In the genomic region with DNA sequence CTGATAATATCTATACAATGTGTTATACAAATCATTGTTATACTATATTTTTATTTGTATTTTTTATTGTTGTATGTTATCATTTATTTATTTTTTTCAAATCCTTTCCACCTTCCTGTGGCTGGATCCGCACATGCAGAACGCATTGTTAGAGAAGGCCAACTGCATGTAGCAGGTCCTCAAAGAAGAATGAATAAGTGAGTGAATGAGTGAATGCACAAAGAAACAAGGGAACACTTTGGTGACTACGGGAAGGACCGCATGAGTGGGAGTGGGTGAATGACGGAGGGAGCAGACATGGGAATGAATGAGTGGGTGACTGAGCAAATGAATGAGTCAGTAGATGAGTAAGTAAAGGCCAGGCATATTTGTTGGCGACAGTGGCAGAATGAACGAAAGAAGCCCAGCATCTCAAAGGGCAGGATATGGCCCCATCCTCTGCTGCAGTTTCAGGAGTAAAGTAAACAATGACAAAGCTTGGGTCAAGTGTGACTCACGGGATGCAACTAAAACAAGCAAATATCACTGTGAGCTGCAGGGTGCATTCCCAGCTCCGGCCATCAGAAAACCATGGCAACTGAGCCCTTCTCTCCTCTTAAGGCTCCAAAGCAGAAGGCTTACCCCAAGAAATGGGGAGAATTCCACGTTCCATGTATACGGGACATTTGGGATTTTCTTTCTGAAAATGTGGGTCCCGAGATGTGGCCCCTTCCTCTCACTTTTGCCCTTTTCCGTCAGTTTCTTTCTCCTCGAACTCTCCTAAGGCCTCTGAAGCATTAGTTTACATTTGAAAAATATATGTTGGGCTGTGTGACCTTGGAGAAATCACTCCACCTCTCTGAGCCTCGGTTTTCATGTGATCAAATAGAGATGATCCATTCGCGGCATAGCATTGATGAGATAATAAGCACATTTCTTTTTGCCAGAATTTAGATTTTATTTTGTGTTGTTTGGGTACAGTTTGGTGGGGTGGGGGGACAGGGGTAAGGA, we compare ENCODE assay signal across 9 cellular contexts. TPM values are rescaled to one million over a fixed set of nuclear protein-coding genes. Genes with fewer than 3 reads are reported as not detected.
DNase-seq lines count a peak whose midpoint lies in the region; ATAC-seq, FAIRE-seq and TF ChIP-seq lines count a peak whose summit lies in the region.
"Had no signal": no experiment of that assay in that cellular context is flagged by ENCODE, and none has a peak within 500 bp of the region (broad histone marks: within the 10 kb centered on the region; RNA-seq: fewer than 3 reads in every experiment).

No MANE protein-coding gene starts in this region.

- H3K4me1 ChIP-seq in endothelial cell of umbilical vein (ENCODE audit: control insufficient read depth, extremely low read depth, insufficient read depth, low read length) (peaks cover 31% of the 10 kb centered on the region), gastrocnemius medialis (peaks cover 21 to 28% of the 10 kb centered on the region in 2 donors), transverse colon (no peaks in the 10 kb centered on the region)

- BruUV-seq in endothelial cell of umbilical vein (replicated peaks; lab: Mats Ljungman, UMichigan): TSS peak; percentile 65

- dilution Hi-C loops in endothelial cell of umbilical vein (cut with MboI; ENCODE audit: extremely low pct_ligation_motif_present, low sequenced_read_pairs): no loop called here

- intact Hi-C loops in endothelial cell of umbilical vein (cut with micrococcal nuclease): loop anchor here (1.0 to 10.0 kb wide), 4 partner anchors 25 to 809 kb away; partner anchors contain the start of genes KCNF1, LPIN1 and PDIA6
- intact Hi-C loops in gastrocnemius medialis (cut with DNase I; ENCODE audit: low total_unique reads): no loop called here
- intact Hi-C loops in transverse colon (cut with DNase I; ENCODE audit: low total_unique reads): no loop called here

- TF ChIP-seq POLR2A in endothelial cell of umbilical vein (IDR thresholded peaks at IDR 0.05; ENCODE audit: low read depth, low read length): no peak
- TF ChIP-seq POLR2A in gastrocnemius medialis (IDR thresholded peaks at IDR 0.05): no peak
- TF ChIP-seq POLR2A in transverse colon (IDR thresholded peaks at IDR 0.05): no peak

- CTCF ChIA-PET in endothelial cell of umbilical vein (lab: Charles Lee): interaction anchor here (0.7 to 1.0 kb wide), 6 partner anchors 12 to 247 kb away, joined by 3 to 8 read pairs (median 4); partner anchors contain the start of genes KCNF1 and NOL10

- H3K9me1 ChIP-seq in endothelial cell of umbilical vein (replicated peaks; ENCODE audit: control insufficient read depth, extremely low read depth, insufficient read depth, low read length): no peaks in the 10 kb centered on the region

- in situ Hi-C loops in gastrocnemius medialis (cut with MboI; ENCODE audit: low sequenced_read_pairs in 4 of 4) (no loop called here), transverse colon (cut with MboI; ENCODE audit: low pct_ligation_motif_present in 1 of 4, low pct_unique_long_range_greater_than_20kb in 1 of 4, low sequenced_read_pairs in 3 of 4) (no loop called here)

- no peak for TF ChIP-seq EP300 in transverse colon (IDR thresholded peaks at IDR 0.05; ENCODE audit: low read depth)

- no peak for ATAC-seq in GM19035 (IDR thresholded peaks at IDR 0.05; ENCODE audit: unreplicated experiment)
- no peak for ATAC-seq in gastrocnemius medialis
- ATAC-seq in GM18907 (IDR thresholded peaks at IDR 0.05; ENCODE audit: unreplicated experiment): no peak

- H4K20me1 ChIP-seq in endothelial cell of umbilical vein (replicated peaks; ENCODE audit: control insufficient read depth, extremely low read depth, insufficient read depth, low read length): no peaks in the 10 kb centered on the region

- peak overlapping the region; percentile 54 for H3K4me2 ChIP-seq in endothelial cell of umbilical vein (ENCODE audit: insufficient read depth, low read length)

- H3K9ac ChIP-seq in endothelial cell of umbilical vein (replicated peaks; ENCODE audit: extremely low read depth, insufficient read depth, low read length): peak overlapping the region; percentile 57

- H3K79me2 ChIP-seq in endothelial cell of umbilical vein (ENCODE audit: control insufficient read depth, insufficient read depth, low read length): no peaks in the 10 kb centered on the region

- TF ChIP-seq CTCF in endothelial cell of umbilical vein (IDR thresholded peaks at IDR 0.05; ENCODE audit: extremely low read depth in 1 of 2, insufficient read depth in 1 of 2, low read depth in 1 of 2, low read length in 2 of 2) (no peak), gastrocnemius medialis (IDR thresholded peaks at IDR 0.05 in 4 of 5, conservative IDR thresholded peaks at IDR 0.05 in 1 of 5) (no peak), transverse colon (IDR thresholded peaks at IDR 0.05) (no peak)

- DNase-seq in H4 (ENCODE audit: low spot score) (peak; percentile 93), NCI-H510A treated with DMSO at 0.1 percent for 48 hours (lab: John Stamatoyannopoulos, UW) (peak; percentile 78), endothelial cell of umbilical vein (ENCODE audit: low read depth, low spot score) (peak; percentile 96), non-pigmented ciliary epithelial cell (ENCODE audit: low read depth) (peak; percentile 97), gastrocnemius medialis (no peak), transverse colon (no peak)
- DNase-seq: NCI-H2227 treated with DMSO at 0.1 percent for 48 hours had no signal

- POLR2A ChIA-PET in endothelial cell of umbilical vein (lab: Charles Lee): interaction anchor here (0.6 kb wide), 1 partner anchor 218 kb away, joined by 5 read pairs; no protein-coding TSS in a partner anchor

- 65 to 75% methylated on average over 17 of the region's 17 CpGs for WGBS in transverse colon (ENCODE audit: low coverage in 1 of 2), 2 donors

- peak; percentile 99 for FAIRE-seq in endothelial cell of umbilical vein (lab: Jason Lieb, UNC)

- peak overlapping the region; percentile 88 for H3K27ac ChIP-seq in endothelial cell of umbilical vein (ENCODE audit: insufficient read depth, low read depth, low read length)
- no peak overlapping the region for H3K27ac ChIP-seq in gastrocnemius medialis
- H3K27ac ChIP-seq in transverse colon: peak overlapping the region in 1 of 4 donors; percentile 16

- H3K27me3 ChIP-seq in endothelial cell of umbilical vein (ENCODE audit: control insufficient read depth in 2 of 2, insufficient read depth in 2 of 2, low read length in 2 of 2) (peaks cover 0 to 2% of the 10 kb centered on the region in 2 experiments), gastrocnemius medialis (no peaks in the 10 kb centered on the region), transverse colon (no peaks in the 10 kb centered on the region)

- H3K9me3 ChIP-seq in endothelial cell of umbilical vein (replicated peaks; ENCODE audit: control insufficient read depth, insufficient read depth, low read length) (no peaks in the 10 kb centered on the region), gastrocnemius medialis (no peaks in the 10 kb centered on the region), transverse colon (peaks cover 4 to 12% of the 10 kb centered on the region in 2 donors)

- H3K36me3 ChIP-seq in endothelial cell of umbilical vein (ENCODE audit: control insufficient read depth in 2 of 2, extremely low read depth in 1 of 2, insufficient read depth in 2 of 2, low read length in 2 of 2) (no peaks in the 10 kb centered on the region), gastrocnemius medialis (no peaks in the 10 kb centered on the region), transverse colon (no peaks in the 10 kb centered on the region)

- no peak overlapping the region for H2AFZ ChIP-seq in endothelial cell of umbilical vein (ENCODE audit: low read depth, low read length)

- H3K4me3 ChIP-seq in endothelial cell of umbilical vein (replicated peaks in 1 of 3; ENCODE audit: insufficient read depth in 1 of 3, low read depth in 1 of 3, low read length in 3 of 3): no peak overlapping the region
- no peak overlapping the region for H3K4me3 ChIP-seq in gastrocnemius medialis
- H3K4me3 ChIP-seq in transverse colon: no peak overlapping the region

TF ChIP-seq in endothelial cell of umbilical vein, 7 proteins besides CTCF, POLR2A, EP300 and RAD21:
- TF ChIP-seq FOS (IDR thresholded peaks at IDR 0.05; ENCODE audit: borderline replicate concordance, insufficient read depth, low read length) (peak; percentile 100), MYC (IDR thresholded peaks at IDR 0.05; ENCODE audit: low read depth, low read length) (no peak), GATA2 (IDR thresholded peaks at IDR 0.05; ENCODE audit: insufficient read depth, insufficient read length, low read depth, low read length) (peak; percentile 39), JUN (IDR thresholded peaks at IDR 0.05; ENCODE audit: borderline replicate concordance, insufficient read depth, insufficient read length, low read depth) (peak; percentile 99), POLR2AphosphoS5 (IDR thresholded peaks at IDR 0.05; ENCODE audit: insufficient read depth, low read depth, low read length) (peak; percentile 98), EZH2 (IDR thresholded peaks at IDR 0.05; ENCODE audit: borderline replicate concordance, low read depth, low read length, severe bottlenecking) (no peak)
- TF ChIP-seq, protein P1, sequence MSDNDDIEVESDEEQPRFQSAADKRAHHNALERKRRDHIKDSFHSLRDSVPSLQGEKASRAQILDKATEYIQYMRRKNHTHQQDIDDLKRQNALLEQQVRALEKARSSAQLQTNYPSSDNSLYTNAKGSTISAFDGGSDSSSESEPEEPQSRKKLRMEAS (IDR thresholded peaks at IDR 0.05; ENCODE audit: insufficient read depth, insufficient read length): peak; percentile 11

RNA-seq across cellular contexts. Expression of gene KCNF1, which starts 24.5 kb away (rescaled TPM):
- 0.14 TPM in 1 of 2 replicates, not detected in the other for total RNA-seq in H4 (2014; rRNA removed; shearing (Covaris generic))
- 0.28 and 0.42 TPM in 2 replicates for total RNA-seq in endothelial cell of umbilical vein
- polyA plus RNA-seq in endothelial cell of umbilical vein: 0.23 and 0.27 TPM in 2 replicates
- polyA plus RNA-seq in endothelial cell of umbilical vein (2011; cell fraction: cytosol; rRNA removed): 0.13 and 0.16 TPM in 2 replicates
- 0.17 TPM in 1 of 2 replicates, not detected in the other for polyA plus RNA-seq in endothelial cell of umbilical vein (2011; cell fraction: nucleus; rRNA removed)
- 0.43 and 0.48 TPM in 2 replicates for polyA plus RNA-seq in endothelial cell of umbilical vein (2012)
- 0.41 TPM in 1 of 2 replicates, not detected in the other for polyA minus RNA-seq in endothelial cell of umbilical vein
- polyA minus RNA-seq in endothelial cell of umbilical vein (2011; cell fraction: cytosol; rRNA and poly(A)+ RNA removed): not detected
- polyA minus RNA-seq in endothelial cell of umbilical vein (2011; cell fraction: nucleus; rRNA and poly(A)+ RNA removed): 0.29 and 0.43 TPM in 2 replicates
- not detected for total RNA-seq in gastrocnemius medialis
- under 1 TPM in 1 of 4 donors, not detected in 3; 0.27 TPM for total RNA-seq in transverse colon

Comparison
In these comparisons a context has a peak if more than half of its experiments do, and no peak if none do; other contexts are left out.
1. DNase-seq: peak in H4 (single experiment), NCI-H510A treated with DMSO at 0.1 percent for 48 hours (single experiment), endothelial cell of umbilical vein (single experiment) and non-pigmented ciliary epithelial cell (single experiment); none in gastrocnemius medialis (0 of 2) and transverse colon (single experiment).